10 cellular contexts compared by ENCODE assay signal in genomic region chr7:2800923-2801682, GRCh38. TPM values are rescaled to one million over a fixed set of nuclear protein-coding genes. Genes with fewer than 3 reads are reported as not detected.
DNase-seq lines count a peak whose midpoint lies in the region; ATAC-seq and TF ChIP-seq lines count a peak whose summit lies in the region.
"Had no signal": no experiment of that assay in that cellular context is flagged by ENCODE, and none has a peak within 500 bp of the region (broad histone marks: within the 10 kb centered on the region; RNA-seq: fewer than 3 reads in every experiment).

No MANE protein-coding gene starts in this region.

- H3K4me3 ChIP-seq in thoracic aorta, result peak overlapping the region; percentile 60

- H3K27ac ChIP-seq in thoracic aorta, result peak overlapping the region; percentile 34 to 50

- peaks cover 21 to 43% of the 10 kb centered on the region in 2 donors for H3K4me1 ChIP-seq in thoracic aorta (ENCODE audit: control insufficient read depth in 1 of 2, low read depth in 2 of 2)

- ATAC-seq in thoracic aorta (ENCODE audit: insufficient number of reproducible peaks, low FRiP score, low read depth) (no peak), HG02763 (IDR thresholded peaks at IDR 0.05; ENCODE audit: unreplicated experiment) (no peak), HG03565 (IDR thresholded peaks at IDR 0.05; ENCODE audit: unreplicated experiment) (no peak)

- H3K36me3 ChIP-seq in thoracic aorta, result no peaks in the 10 kb centered on the region

- no peaks in the 10 kb centered on the region for H3K9me3 ChIP-seq in thoracic aorta

- TF ChIP-seq CTCF in thoracic aorta (IDR thresholded peaks at IDR 0.05), result no peak

- H3K27me3 ChIP-seq in thoracic aorta (replicated peaks; ENCODE audit: insufficient read depth), result no peaks in the 10 kb centered on the region

- DNase-seq in HT-29 (ENCODE audit: low spot score), result peak; percentile 60
- peak; percentile 78 for DNase-seq in amniotic epithelial cell (ENCODE audit: low read depth)
- DNase-seq in iris pigment epithelial cell (ENCODE audit: low read depth), result peak; percentile 82
- no peak for DNase-seq in thoracic aorta (ENCODE audit: low spot score)
- no peak for DNase-seq in epidermal melanocyte (ENCODE audit: insufficient read length, low spot score)
- DNase-seq: activated CD4-positive, alpha-beta T cell treated with anti-CD3 and anti-CD28 coated beads, Interleukin-2, amount 50 U/mL, for 4 hours; effector CD8-positive, alpha-beta T cell; NCI-H2171 treated with DMSO at 0.1 percent for 48 hours had no signal

RNA-seq across cellular contexts. Expression of gene GNA12, which starts 43.0 kb away (rescaled TPM):
- total RNA-seq in HT-29 (2014; rRNA removed; shearing (Covaris generic)), result 10.4 and 11.2 TPM in 2 replicates
- total RNA-seq in thoracic aorta, result 10 to 100 TPM; 27.6 to 48.8 TPM

Comparison
In these comparisons a context has a peak if more than half of its experiments do, and no peak if none do; other contexts are left out.
1. DNase-seq: peak in HT-29 (single experiment), amniotic epithelial cell (single experiment) and iris pigment epithelial cell (single experiment); none in thoracic aorta (single experiment) and epidermal melanocyte (single experiment).